10 cellular contexts compared by ENCODE assay signal in the genomic region with DNA sequence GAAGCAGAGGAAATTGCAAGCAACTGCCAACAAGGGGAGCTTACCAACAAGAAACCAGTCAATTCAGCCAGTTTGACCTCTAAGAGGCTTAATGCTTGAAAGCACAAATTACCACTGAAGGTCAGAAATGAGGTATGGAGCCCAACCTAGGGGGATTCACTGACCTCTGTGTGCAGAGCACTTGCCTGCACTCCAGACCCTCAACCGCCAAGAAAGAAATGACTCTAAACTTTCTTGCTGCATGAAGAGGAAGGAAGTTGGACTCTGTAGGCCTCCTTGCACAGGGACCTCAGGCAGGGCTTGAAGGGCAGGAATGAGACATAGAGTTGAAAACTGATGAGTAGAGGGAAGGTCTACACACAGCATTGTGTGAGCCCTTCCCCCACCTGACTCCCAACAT. TPM values are rescaled to one million over a fixed set of nuclear protein-coding genes. Genes with fewer than 3 reads are reported as not detected.
DNase-seq lines count a peak whose midpoint lies in the region; ATAC-seq, FAIRE-seq and TF ChIP-seq lines count a peak whose summit lies in the region.
"Had no signal": no experiment of that assay in that cellular context is flagged by ENCODE, and none has a peak within 500 bp of the region (broad histone marks: within the 10 kb centered on the region; RNA-seq: fewer than 3 reads in every experiment).

No MANE protein-coding gene starts in this region.

- TF ChIP-seq POLR2A in GM12878 (IDR thresholded peaks at IDR 0.05; ENCODE audit: low read depth, low read length) (no peak), prostate gland (IDR thresholded peaks at IDR 0.05) (no peak)

- H3K27ac ChIP-seq in GM12878 (ENCODE audit: control insufficient read depth, insufficient read depth) (peak overlapping the region; percentile 77), prostate gland (no peak overlapping the region)

- H3K4me3 ChIP-seq in GM12878 (no peak overlapping the region), prostate gland (no peak overlapping the region)

- 0% methylated on average over 1 of the region's 1 CpG for WGBS in GM12878 (ENCODE audit: insufficient coverage, insufficient replicate concordance, low lambda C conversion rate, missing lambda C conversion rate)
- 92% methylated on average over 1 of the region's 1 CpG for WGBS in prostate gland

- H4K20me1 ChIP-seq in GM12878 (ENCODE audit: control insufficient read depth, insufficient read depth) = no peaks in the 10 kb centered on the region

- POLR2A ChIA-PET in GM12878 (lab: Charles Lee) = interaction anchor here (0.5 to 2.8 kb wide), 3 partner anchors 10 to 857 kb away, joined by 3 to 29 read pairs (median 5); partner anchors contain the start of genes ARMH1 and TMEM53

- SMC1A ChIA-PET in GM12878 (lab: Charles Lee; ENCODE audit: uncharacterized antibody, unreplicated experiment) = interaction anchor here (0.9 to 2.6 kb wide), 11 partner anchors 8 to 328 kb away, joined by 3 to 15 read pairs (median 5); partner anchors contain the start of genes ARMH1, TMEM53 and UROD

- H3K36me3 ChIP-seq in GM12878 (ENCODE audit: control insufficient read depth in 2 of 2, insufficient read depth in 2 of 2, low read length in 1 of 2) = no peaks in the 10 kb centered on the region
- no peaks in the 10 kb centered on the region for H3K36me3 ChIP-seq in prostate gland

- BruUV-seq in GM12878 (replicated peaks; lab: Mats Ljungman, UMichigan) = no TSS peak

- intact Hi-C loops in GM12878 (cut with micrococcal nuclease; ENCODE audit: unreplicated experiment) (no loop called here), prostate gland (cut with DNase I) (no loop called here)

- H3K9me3 ChIP-seq in GM12878 (replicated peaks; ENCODE audit: control insufficient read depth, insufficient read depth, low read length) (no peaks in the 10 kb centered on the region), prostate gland (no peaks in the 10 kb centered on the region)

- H3K9ac ChIP-seq in GM12878 (ENCODE audit: control insufficient read depth, insufficient read depth, low read length) = no peak overlapping the region; the same call in 1 of the 2 replicates

- TF ChIP-seq CTCF in GM12878 (IDR thresholded peaks at IDR 0.05 in 2 of 3, conservative IDR thresholded peaks at IDR 0.05 in 1 of 3; ENCODE audit: control insufficient read depth in 2 of 3, extremely low read depth in 1 of 3, insufficient read depth in 1 of 3, low read depth in 3 of 3, low read length in 3 of 3) (peak in 1 of 3 experiments; percentile 22; a peak in 1 of 6 replicates), prostate gland (IDR thresholded peaks at IDR 0.05) (no peak)

- TF ChIP-seq EP300 in GM12878 (IDR thresholded peaks at IDR 0.05; ENCODE audit: borderline replicate concordance in 1 of 2, control insufficient read depth in 1 of 2, low read depth in 2 of 2, low read length in 2 of 2) = peak in 1 of 2 experiments; percentile 32; a peak in 2 of 4 replicates

- peak; percentile 33; the same call in 1 of the 2 replicates for TF ChIP-seq RAD21 in GM12878 (IDR thresholded peaks at IDR 0.05; ENCODE audit: insufficient read depth, low read depth, low read length)

- in situ Hi-C loops in GM12878 (cut with MboI) = no loop called here

- RAD21 ChIA-PET in GM12878 (lab: Charles Lee; ENCODE audit: unreplicated experiment) = interaction anchor here (0.7 to 2.3 kb wide), 5 partner anchors 10 to 37 kb away, joined by 3 to 11 read pairs (median 4); partner anchors contain the start of genes ARMH1 and TMEM53

- H3K27me3 ChIP-seq in GM12878 (replicated peaks in 1 of 2; ENCODE audit: control insufficient read depth in 2 of 2, insufficient read depth in 2 of 2, low read length in 1 of 2) = no peaks in the 10 kb centered on the region
- H3K27me3 ChIP-seq in prostate gland (replicated peaks; ENCODE audit: insufficient read depth) = no peaks in the 10 kb centered on the region

- peak overlapping the region; percentile 50 for H3K4me2 ChIP-seq in GM12878 (ENCODE audit: control insufficient read depth, insufficient read depth)

- FAIRE-seq in GM12878 (lab: Jason Lieb, UNC) = peak; percentile 87

- CTCF ChIA-PET in GM12878 (lab: Yijun Ruan, JAX) = interaction anchor here (0.6 to 3.1 kb wide), 9 partner anchors 10 to 92 kb away, joined by 3 to 17 read pairs (median 5); partner anchors contain the start of genes ARMH1, RNU5D-1 and TMEM53

- no peaks in the 10 kb centered on the region for H3K79me2 ChIP-seq in GM12878 (ENCODE audit: control insufficient read depth, insufficient read depth, low read length)

- DNase-seq in GM12878 (ENCODE audit: low read depth, low spot score) (peak; percentile 81), prostate gland (ENCODE audit: low spot score) (no peak), NCI-H187 (lab: John Stamatoyannopoulos, UW) (no peak)
- no peak for DNase-seq in activated CD4-positive, alpha-beta T cell treated with anti-CD3 and anti-CD28 coated beads for 48 hours
- DNase-seq: DMS 273 treated with DMSO at 0.1 percent for 48 hours had no signal

- ATAC-seq in GM18502 (IDR thresholded peaks at IDR 0.05; ENCODE audit: poor library complexity, unreplicated experiment) = peak; percentile 75
- ATAC-seq in GM21360 (IDR thresholded peaks at IDR 0.05; ENCODE audit: unreplicated experiment) = peak; percentile 70
- ATAC-seq in HG03342 (IDR thresholded peaks at IDR 0.05; ENCODE audit: unreplicated experiment) = peak; percentile 82
- peak; percentile 96 for ATAC-seq in GM12878
- no peak for ATAC-seq in GM19324 (IDR thresholded peaks at IDR 0.05; ENCODE audit: low FRiP score, unreplicated experiment)

- H2AFZ ChIP-seq in GM12878 (ENCODE audit: control insufficient read depth, low read depth, low read length) = peak overlapping the region; percentile 13

- H3K4me1 ChIP-seq in GM12878 (ENCODE audit: control insufficient read depth, insufficient read depth, low read length) = peaks cover 20% of the 10 kb centered on the region
- H3K4me1 ChIP-seq in prostate gland (replicated peaks) = no peaks in the 10 kb centered on the region

RNA-seq across cellular contexts. Expression of gene ARMH1, which starts 10.0 kb away (rescaled TPM):
- 3.4 and 5.6 TPM in 2 replicates for total RNA-seq in GM12878 (2013; cell fraction: nucleolus; rRNA removed)
- total RNA-seq in GM12878 (2014; rRNA removed) (17.1 and 26.5 TPM in 2 replicates), GM12878 (2014; rRNA removed; fragmentation: Illumina TruSeq; extraction: Trizol) (8.5 and 10.3 TPM in 2 replicates), GM12878 (2021) (15.9 and 18.1 TPM in 2 replicates), prostate gland (1 to 10 TPM; 1.0 to 3.6 TPM)
- polyA plus RNA-seq in GM12878 (2011; ENCODE audit: low read depth) = 0.87 TPM
- polyA plus RNA-seq in GM12878 (2011; rRNA removed) (1.7 and 2.6 TPM in 2 replicates), GM12878 (2014; fragmentation: Illumina TruSeq; extraction: Trizol) (3.8 and 8.3 TPM in 2 replicates), GM12878 (2014; fragmentation: Nextera tagmentation; extraction: Ambion mirVana) (1 to 10 TPM in 1 of 2 experiments, under 1 TPM in 1; 0.93 to 1.8 TPM), GM12878 (2014; rRNA removed) (43.9 and 45.9 TPM in 2 replicates), GM12878 (2016; fragmentation: Nextera tagmentation; extraction: Ambion mirVana) (1 to 10 TPM; 5.6 to 8.1 TPM)
- polyA plus RNA-seq in GM12878 (2011; cell fraction: cytosol; rRNA removed) = 2.3 and 4.7 TPM in 2 replicates
- 36.5 and 40.7 TPM in 2 replicates for polyA plus RNA-seq in GM12878 (2011; cell fraction: nucleus; rRNA removed)
- polyA plus RNA-seq in GM12878 (2012) = 7.7 and 10.3 TPM in 2 replicates
- polyA minus RNA-seq in GM12878 (2011; rRNA and poly(A)+ RNA removed) = 0.80 and 1.3 TPM in 2 replicates
- polyA minus RNA-seq in GM12878 (2011; cell fraction: cytosol; rRNA and poly(A)+ RNA removed) = not detected in 2 replicates
- polyA minus RNA-seq in GM12878 (2011; cell fraction: nucleus; rRNA and poly(A)+ RNA removed) = 0.48 and 1.9 TPM in 2 replicates

RNA-seq across cellular contexts. Expression of gene TMEM53, which starts 10.2 kb away (rescaled TPM):
- total RNA-seq in GM12878 (2013; cell fraction: nucleolus; rRNA removed) = 6.8 and 6.9 TPM in 2 replicates
- 11.7 and 16.7 TPM in 2 replicates for total RNA-seq in GM12878 (2014; rRNA removed)
- total RNA-seq in GM12878 (2014; rRNA removed; fragmentation: Illumina TruSeq; extraction: Trizol) = 6.9 and 7.1 TPM in 2 replicates
- 13.2 and 13.8 TPM in 2 replicates for total RNA-seq in GM12878 (2021)
- 4.5 TPM for polyA plus RNA-seq in GM12878 (2011; ENCODE audit: low read depth)
- polyA plus RNA-seq in GM12878 (2011; rRNA removed) = 3.8 and 6.6 TPM in 2 replicates
- 15.3 and 18.0 TPM in 2 replicates for polyA plus RNA-seq in GM12878 (2011; cell fraction: cytosol; rRNA removed)
- 10.2 and 12.0 TPM in 2 replicates for polyA plus RNA-seq in GM12878 (2011; cell fraction: nucleus; rRNA removed)
- 10.5 and 12.2 TPM in 2 replicates for polyA plus RNA-seq in GM12878 (2012)
- polyA plus RNA-seq in GM12878 (2014; fragmentation: Illumina TruSeq; extraction: Trizol) = 4.6 and 8.4 TPM in 2 replicates
- polyA plus RNA-seq in GM12878 (2014; fragmentation: Nextera tagmentation; extraction: Ambion mirVana) = 1 to 10 TPM; 3.1 to 6.2 TPM
- polyA plus RNA-seq in GM12878 (2014; rRNA removed) = 17.4 and 18.4 TPM in 2 replicates
- polyA plus RNA-seq in GM12878 (2016; fragmentation: Nextera tagmentation; extraction: Ambion mirVana) = 10 to 100 TPM; 22.5 to 23.9 TPM
- 5.7 and 11.4 TPM in 2 replicates for polyA minus RNA-seq in GM12878 (2011; rRNA and poly(A)+ RNA removed)
- polyA minus RNA-seq in GM12878 (2011; cell fraction: cytosol; rRNA and poly(A)+ RNA removed) = 5.7 and 6.1 TPM in 2 replicates
- polyA minus RNA-seq in GM12878 (2011; cell fraction: nucleus; rRNA and poly(A)+ RNA removed) = 2.7 and 3.1 TPM in 2 replicates
- total RNA-seq in prostate gland = 1 to 10 TPM; 2.7 to 6.9 TPM

RNA-seq across cellular contexts. Expression of gene RNU5D-1, which starts 46.4 kb away (rescaled TPM):
- not detected in 2 replicates for total RNA-seq in GM12878 (2013; cell fraction: nucleolus; rRNA removed)
- not detected in 2 replicates for total RNA-seq in GM12878 (2014; rRNA removed)
- total RNA-seq in GM12878 (2014; rRNA removed; fragmentation: Illumina TruSeq; extraction: Trizol) = not detected in 2 replicates
- not detected in 2 replicates for total RNA-seq in GM12878 (2021)
- not detected for polyA plus RNA-seq in GM12878 (2011; ENCODE audit: low read depth)
- not detected in 2 replicates for polyA plus RNA-seq in GM12878 (2011; rRNA removed)
- polyA plus RNA-seq in GM12878 (2011; cell fraction: cytosol; rRNA removed) = not detected in 2 replicates
- polyA plus RNA-seq in GM12878 (2011; cell fraction: nucleus; rRNA removed) = not detected in 2 replicates
- polyA plus RNA-seq in GM12878 (2012) = not detected in 2 replicates
- not detected in 2 replicates for polyA plus RNA-seq in GM12878 (2014; fragmentation: Illumina TruSeq; extraction: Trizol)
- polyA plus RNA-seq in GM12878 (2014; fragmentation: Nextera tagmentation; extraction: Ambion mirVana) = not detected
- not detected in 2 replicates for polyA plus RNA-seq in GM12878 (2014; rRNA removed)
- polyA plus RNA-seq in GM12878 (2016; fragmentation: Nextera tagmentation; extraction: Ambion mirVana) = not detected
- under 0.01 and 3,585 TPM in 2 replicates for polyA minus RNA-seq in GM12878 (2011; rRNA and poly(A)+ RNA removed)
- 537 and 622 TPM in 2 replicates for polyA minus RNA-seq in GM12878 (2011; cell fraction: cytosol; rRNA and poly(A)+ RNA removed)
- under 0.01 TPM in 2 replicates for polyA minus RNA-seq in GM12878 (2011; cell fraction: nucleus; rRNA and poly(A)+ RNA removed)
- not detected for total RNA-seq in prostate gland
- total RNA-seq: liver had no signal
- polyA plus RNA-seq: liver had no signal

RNA-seq across cellular contexts. Expression of gene KIF2C, which starts 55.1 kb away (rescaled TPM):
- total RNA-seq in GM12878 (2013; cell fraction: nucleolus; rRNA removed) = 36.3 and 49.0 TPM in 2 replicates
- total RNA-seq in GM12878 (2014; rRNA removed) = 73.1 and 78.7 TPM in 2 replicates
- 80.7 and 85.6 TPM in 2 replicates for total RNA-seq in GM12878 (2014; rRNA removed; fragmentation: Illumina TruSeq; extraction: Trizol)
- total RNA-seq in GM12878 (2021) = 75.0 and 81.9 TPM in 2 replicates
- polyA plus RNA-seq in GM12878 (2011; ENCODE audit: low read depth) = 21.7 TPM
- 95.0 and 97.8 TPM in 2 replicates for polyA plus RNA-seq in GM12878 (2011; rRNA removed)
- 90.6 and 93.2 TPM in 2 replicates for polyA plus RNA-seq in GM12878 (2011; cell fraction: cytosol; rRNA removed)
- 108 and 123 TPM in 2 replicates for polyA plus RNA-seq in GM12878 (2011; cell fraction: nucleus; rRNA removed)
- polyA plus RNA-seq in GM12878 (2012) = 30.7 and 38.9 TPM in 2 replicates
- polyA plus RNA-seq in GM12878 (2014; fragmentation: Illumina TruSeq; extraction: Trizol) = 88.9 and 99.3 TPM in 2 replicates
- polyA plus RNA-seq in GM12878 (2014; fragmentation: Nextera tagmentation; extraction: Ambion mirVana) = 10 to 100 TPM; 42.3 to 45.5 TPM
- polyA plus RNA-seq in GM12878 (2014; rRNA removed) = 70.8 and 75.1 TPM in 2 replicates
- polyA plus RNA-seq in GM12878 (2016; fragmentation: Nextera tagmentation; extraction: Ambion mirVana) = 100 to 1,000 TPM in 1 of 2 experiments, 10 to 100 TPM in 1; 99.3 to 104 TPM
- 107 and 133 TPM in 2 replicates for polyA minus RNA-seq in GM12878 (2011; rRNA and poly(A)+ RNA removed)
- polyA minus RNA-seq in GM12878 (2011; cell fraction: cytosol; rRNA and poly(A)+ RNA removed) = 30.5 and 36.8 TPM in 2 replicates
- 28.8 and 38.6 TPM in 2 replicates for polyA minus RNA-seq in GM12878 (2011; cell fraction: nucleus; rRNA and poly(A)+ RNA removed)
- total RNA-seq in prostate gland = 10 to 100 TPM in 1 of 2 donors, 1 to 10 TPM in 1; 3.5 to 13.2 TPM
